Comparison of ENCODE assay signal across 23 cellular contexts in the genomic region with DNA sequence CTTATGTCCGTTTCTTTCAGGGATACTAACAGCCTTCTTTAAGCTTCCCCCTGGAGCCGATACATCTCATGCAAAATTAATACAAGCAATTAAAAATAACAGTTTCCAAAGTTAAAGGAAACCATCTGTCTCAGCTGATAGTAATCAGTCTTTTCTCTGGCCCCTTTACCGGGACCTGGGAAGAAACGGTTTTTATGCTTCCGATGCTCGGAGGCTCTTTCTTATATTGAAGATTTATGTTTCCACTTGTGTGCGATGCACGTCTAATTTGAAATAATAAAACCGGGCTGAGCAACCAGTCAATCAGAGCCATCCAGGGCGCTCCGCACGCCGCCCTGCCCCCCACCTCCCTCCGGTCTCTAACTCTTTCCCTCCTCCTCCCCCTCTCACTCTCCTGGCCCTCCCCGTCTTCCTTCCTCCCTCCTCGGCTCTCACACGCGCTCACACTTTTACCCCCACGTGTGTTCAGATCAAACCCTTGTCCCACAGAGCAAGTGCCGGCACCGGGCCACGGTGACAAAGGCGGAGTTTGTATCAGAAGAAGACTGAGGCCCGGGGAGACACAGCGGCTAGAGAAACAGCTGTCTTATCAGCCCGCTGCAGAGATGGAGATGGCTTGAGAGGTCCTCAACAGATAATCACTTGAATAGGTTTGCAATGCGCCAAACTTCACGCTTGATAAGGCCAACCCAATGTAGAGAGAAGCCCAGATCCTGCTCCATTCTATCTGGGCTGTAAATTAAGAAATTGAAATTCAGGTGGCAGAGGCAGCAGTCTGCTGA. TPM values are rescaled to one million over a fixed set of nuclear protein-coding genes. Genes with fewer than 3 reads are reported as not detected.
DNase-seq lines count a peak whose midpoint lies in the region; ATAC-seq and TF ChIP-seq lines count a peak whose summit lies in the region.
"Had no signal": no experiment of that assay in that cellular context is flagged by ENCODE, and none has a peak within 500 bp of the region (broad histone marks: within the 10 kb centered on the region; RNA-seq: fewer than 3 reads in every experiment).

No MANE protein-coding gene starts in this region.

- in situ Hi-C loops in astrocyte of the spinal cord (cut with HindIII; ENCODE audit: low sequenced_read_pairs) = no loop called here

- H3K27me3 ChIP-seq in BE2C (peaks cover 4% of the 10 kb centered on the region; the same call in 1 of the 2 replicates), HUES48 (ENCODE audit: control insufficient read depth, insufficient read depth, low read length) (peaks cover 65% of the 10 kb centered on the region), body of pancreas (peaks cover 0 to 19% of the 10 kb centered on the region in 2 donors)
- H3K27me3 ChIP-seq: ovary, testis had no signal

- WGBS in body of pancreas, 2 donors = 2 to 3% methylated on average over 28 of the region's 28 CpGs

- no peak for TF ChIP-seq CTCF in BE2C (IDR thresholded peaks at IDR 0.05; ENCODE audit: low read depth, low read length)
- no peak for TF ChIP-seq CTCF in astrocyte of the spinal cord (IDR thresholded peaks at IDR 0.05; ENCODE audit: low read depth, low read length)
- no peak for TF ChIP-seq CTCF in body of pancreas (IDR thresholded peaks at IDR 0.05)

- no peak for TF ChIP-seq POLR2A in body of pancreas (IDR thresholded peaks at IDR 0.05)

- H3K9me3 ChIP-seq in BE2C (no peaks in the 10 kb centered on the region), HUES48 (ENCODE audit: control insufficient read depth, insufficient read depth, low read length) (no peaks in the 10 kb centered on the region), body of pancreas (no peaks in the 10 kb centered on the region)
- H3K9me3 ChIP-seq: Caco-2, mucosa of descending colon, ovary, testis had no signal

- DNase-seq in BE2C = no peak
- DNase-seq in astrocyte of the spinal cord (ENCODE audit: low read depth, low spot score) = no peak
- DNase-seq in mesenteric fat pad (ENCODE audit: low spot score) = peak; percentile 33
- no peak for DNase-seq in middle frontal gyrus (ENCODE audit: extremely low spot score, low spot score)
- DNase-seq in GM19240 (ENCODE audit: insufficient read length, low spot score) = no peak
- DNase-seq in body of pancreas = no peak
- DNase-seq: activated B cell treated with CpG ODN at 0.5 μM for 24 hours; activated CD8-positive, alpha-beta memory T cell treated with anti-CD3 and anti-CD28 coated beads for 24 hours; Caco-2; caudate nucleus; left colon; mucosa of descending colon; MV-4-11; NCI-H2171; ovary; Right ventricle myocardium superior; testis had no signal

- peak overlapping the region; percentile 67 for H3K4me3 ChIP-seq in BE2C (ENCODE audit: low read depth, low read length)
- H3K4me3 ChIP-seq in HUES48 (ENCODE audit: low read depth, low read length) = peak overlapping the region; percentile 63
- H3K4me3 ChIP-seq in astrocyte of the spinal cord (ENCODE audit: low read depth, low read length) = peak overlapping the region; percentile 3
- H3K4me3 ChIP-seq in body of pancreas = no peak overlapping the region
- H3K4me3 ChIP-seq: hepatocyte, mucosa of descending colon, ovary, skin epidermis had no signal

- intact Hi-C loops in body of pancreas (cut with DNase I) = no loop called here

- no peak for ATAC-seq in HG02763 (IDR thresholded peaks at IDR 0.05; ENCODE audit: unreplicated experiment)
- ATAC-seq in body of pancreas = no peak
- ATAC-seq: left colon, mucosa of descending colon had no signal

- H3K4me1 ChIP-seq in BE2C (no peaks in the 10 kb centered on the region), HUES48 (ENCODE audit: control insufficient read depth, insufficient read depth, low read length) (peaks cover 24% of the 10 kb centered on the region), body of pancreas (no peaks in the 10 kb centered on the region)
- H3K4me1 ChIP-seq: Caco-2, testis had no signal

- H3K27ac ChIP-seq in HUES48 (ENCODE audit: low read depth, low read length) (no peak overlapping the region), body of pancreas (no peak overlapping the region)
- H3K27ac ChIP-seq: hepatocyte, ovary, skin epidermis, testis had no signal

- no peaks in the 10 kb centered on the region for H3K36me3 ChIP-seq in BE2C
- H3K36me3 ChIP-seq in HUES48 (ENCODE audit: control insufficient read depth, insufficient read depth, low read length) = no peaks in the 10 kb centered on the region
- no peaks in the 10 kb centered on the region for H3K36me3 ChIP-seq in body of pancreas (replicated peaks in 1 of 2; ENCODE audit: insufficient read depth in 1 of 2, low read depth in 2 of 2)
- H3K36me3 ChIP-seq: ovary had no signal

- no peak overlapping the region for H3K9ac ChIP-seq in HUES48 (ENCODE audit: low read depth, low read length)

RNA-seq across cellular contexts. Expression of gene ELAVL2, which starts 5.1 kb away (rescaled TPM):
- polyA plus RNA-seq in BE2C (2012; ENCODE audit: insufficient read depth, insufficient read length, low read depth) = 5.3 TPM
- not detected for total RNA-seq in mesenteric fat pad
- total RNA-seq in body of pancreas = not detected
- total RNA-seq: activated B cell treated with CpG ODN at 0.5 μM for 24 hours; activated T-helper 1 cell treated with anti-CD3 and anti-CD28 coated beads, Interleukin-12 subunit alpha, Interleukin-12 subunit beta, Interleukin-2, Interleukin-4 antibody, amounts not matched to agents 30 ng/mL and 10 ng/mL and 1 ng/mL, durations not matched to agents 14 hours and 24 hours and 36 hours; Right ventricle myocardium superior; T-helper 1 cell treated with Interleukin-12 subunit alpha and Interleukin-12 subunit beta and Interleukin-4 antibody, amounts not matched to agents 30 ng/mL and 1 ng/mL, for 36 hours had no signal
- polyA plus RNA-seq: hepatocyte had no signal

Comparison
In these comparisons a context has a peak if more than half of its experiments do, and no peak if none do; other contexts are left out.
1. H3K4me3 ChIP-seq: peak in BE2C (single experiment), HUES48 (single experiment) and astrocyte of the spinal cord (single experiment); none in body of pancreas (0 of 2).